ENCODE assay signal across 22 cellular contexts in genomic region chr15:36796161-36796560, GRCh38.
"Had no signal": no experiment of that assay in that cellular context is flagged by ENCODE, and none has a peak within 500 bp of the region (broad histone marks: within the 10 kb centered on the region; RNA-seq: fewer than 3 reads in every experiment).

No MANE protein-coding gene starts in this region.

- H3K4me1 ChIP-seq: parathyroid adenoma, right atrium auricular region, testis had no signal

- H3K4me2 ChIP-seq: hepatocyte had no signal

- H3K9me3 ChIP-seq: esophagus muscularis mucosa, gastroesophageal sphincter, right atrium auricular region, testis, tibial artery had no signal

- H3K9ac ChIP-seq: parathyroid adenoma had no signal

- H3K27ac ChIP-seq: coronary artery, esophagus muscularis mucosa, foreskin keratinocyte, gastroesophageal sphincter, hepatocyte, parathyroid adenoma, right atrium auricular region, testis, tibial artery had no signal

- H3K79me2 ChIP-seq: hepatocyte, parathyroid adenoma had no signal

- H2AFZ ChIP-seq: hepatocyte, parathyroid adenoma had no signal

- FAIRE-seq: endothelial cell of umbilical vein, kidney had no signal

- H3K36me3 ChIP-seq: right atrium auricular region had no signal

- H3K27me3 ChIP-seq: esophagus muscularis mucosa, foreskin keratinocyte, gastroesophageal sphincter, heart left ventricle, hepatocyte, right atrium auricular region, testis, tibial artery had no signal

- H3K4me3 ChIP-seq: coronary artery, esophagus muscularis mucosa, gastroesophageal sphincter, heart left ventricle, hepatocyte, right atrium auricular region, testis, tibial artery had no signal

- DNase-seq: dermis blood vessel endothelial cell; effector memory CD4-positive, alpha-beta T cell; heart left ventricle; kidney; mesendoderm; natural killer cell; stimulated activated CD4-positive, alpha-beta T cell treated with anti-CD3 and anti-CD28 coated beads, Interleukin-4, amount 100 ng/mL, for 4 hours; stimulated activated naive CD8-positive, alpha-beta T cell treated with anti-CD3 and anti-CD28 coated beads, Interleukin-15, Interleukin-2, amounts not matched to agents 100 U/mL and 50 U/mL, for 24 hours; substantia nigra; testis; tibial artery had no signal

- ATAC-seq: foreskin keratinocyte; gastroesophageal sphincter; heart left ventricle; left lobe of liver; natural killer cell; sciatic nerve; stimulated activated memory B cell treated with anti-CD40 and anti-IgM and Interleukin-4, amounts not matched to agents 10 μg/mL and 1 μg/mL and 100 μg/mL, for 72 hours; stimulated activated naive CD8-positive, alpha-beta T cell treated with anti-CD3 and anti-CD28 coated beads, Interleukin-15, Interleukin-2, amounts not matched to agents 100 U/mL and 50 U/mL, for 24 hours had no signal
